In genomic region chr3:49173116-49173791, GRCh38 we compare ENCODE assay signal across 6 cellular contexts. TPM values are rescaled to one million over a fixed set of nuclear protein-coding genes. Genes with fewer than 3 reads are reported as not detected.
DNase-seq lines count a peak whose midpoint lies in the region; ATAC-seq and TF ChIP-seq lines count a peak whose summit lies in the region.

No MANE protein-coding gene starts in this region.

- ATAC-seq in right lobe of liver (peak; percentile 23 to 42 (median 30)), HG02852 (IDR thresholded peaks at IDR 0.05; ENCODE audit: unreplicated experiment) (no peak)

- H3K4me1 ChIP-seq in BLaER1 = peaks cover 81% of the 10 kb centered on the region
- peaks cover 0 to 16% (median 5%) of the 10 kb centered on the region in 4 donors for H3K4me1 ChIP-seq in right lobe of liver
- peaks cover 11% of the 10 kb centered on the region for H3K4me1 ChIP-seq in effector memory CD4-positive, alpha-beta T cell (ENCODE audit: control insufficient read depth, insufficient read depth, low read length, poor library complexity, severe bottlenecking)

- DNase-seq in WERI-Rb-1 = peak; percentile 70
- DNase-seq in right lobe of liver = peak in 2 of 3 donors; percentile 52 to 67
- DNase-seq in 8988T = no peak
- DNase-seq in effector memory CD4-positive, alpha-beta T cell = no peak

- no peak for TF ChIP-seq CTCF in WERI-Rb-1 (IDR thresholded peaks at IDR 0.05; ENCODE audit: low read depth, low read length)
- no peak for TF ChIP-seq CTCF in right lobe of liver (IDR thresholded peaks at IDR 0.05)

- H3K4me3 ChIP-seq in BLaER1 (no peak overlapping the region), WERI-Rb-1 (ENCODE audit: low read depth, low read length) (no peak overlapping the region), right lobe of liver (peak overlapping the region; percentile 74 to 78 (median 77))
- H3K4me3 ChIP-seq in effector memory CD4-positive, alpha-beta T cell (ENCODE audit: insufficient read depth, low read depth, low read length, poor library complexity, severe bottlenecking) = no peak overlapping the region

- intact Hi-C loops in right lobe of liver (cut with DNase I) = no loop called here

- H3K27me3 ChIP-seq in BLaER1 = no peaks in the 10 kb centered on the region
- no peaks in the 10 kb centered on the region for H3K27me3 ChIP-seq in WERI-Rb-1 (ENCODE audit: insufficient read depth, low read depth, severe bottlenecking)
- no peaks in the 10 kb centered on the region for H3K27me3 ChIP-seq in right lobe of liver
- H3K27me3 ChIP-seq in effector memory CD4-positive, alpha-beta T cell (replicated peaks; ENCODE audit: control insufficient read depth, insufficient read depth, low read length, poor library complexity, severe bottlenecking) = no peaks in the 10 kb centered on the region

- H3K27ac ChIP-seq in BLaER1 = no peak overlapping the region
- peak overlapping the region; percentile 76 for H3K27ac ChIP-seq in WERI-Rb-1
- H3K27ac ChIP-seq in right lobe of liver = peak overlapping the region; percentile 72 to 89 (median 72)
- H3K27ac ChIP-seq in effector memory CD4-positive, alpha-beta T cell (ENCODE audit: insufficient read depth, low read length, poor library complexity, severe bottlenecking) = no peak overlapping the region

- H3K9me3 ChIP-seq in BLaER1 (no peaks in the 10 kb centered on the region), WERI-Rb-1 (ENCODE audit: severe bottlenecking) (no peaks in the 10 kb centered on the region), right lobe of liver (no peaks in the 10 kb centered on the region)
- no peaks in the 10 kb centered on the region for H3K9me3 ChIP-seq in effector memory CD4-positive, alpha-beta T cell (ENCODE audit: control insufficient read depth, low read length)

- H3K36me3 ChIP-seq in BLaER1 (no peaks in the 10 kb centered on the region), WERI-Rb-1 (peaks cover 15% of the 10 kb centered on the region), right lobe of liver (no peaks in the 10 kb centered on the region)
- H3K36me3 ChIP-seq in effector memory CD4-positive, alpha-beta T cell (ENCODE audit: control insufficient read depth, insufficient read depth, low read length) = no peaks in the 10 kb centered on the region

- no peak for TF ChIP-seq POLR2A in right lobe of liver (IDR thresholded peaks at IDR 0.05)

- no peaks in the 10 kb centered on the region for H4K20me1 ChIP-seq in BLaER1

- WGBS in right lobe of liver (ENCODE audit: insufficient coverage, low coverage, low lambda C conversion rate, missing lambda C conversion rate) = 60% methylated on average over 1 of the region's 3 CpGs

- no peak overlapping the region; the same call in 1 of the 2 replicates for H3K9ac ChIP-seq in BLaER1

- peak overlapping the region; percentile 93 for H3K4me2 ChIP-seq in BLaER1

RNA-seq across cellular contexts. Expression of gene KLHDC8B, which starts 1.9 kb away (rescaled TPM):
- total RNA-seq in right lobe of liver = 10 to 100 TPM; 10.4 to 15.2 (median 11.5) TPM

RNA-seq across cellular contexts. Expression of gene CCDC71, which starts 7.1 kb away (rescaled TPM):
- 10 to 100 TPM in 2 of 6 experiments, 1 to 10 TPM in 4; 8.0 to 18.9 (median 8.6) TPM for total RNA-seq in right lobe of liver

RNA-seq across cellular contexts. Expression of gene LAMB2, which starts 40.4 kb away (rescaled TPM):
- 100 to 1,000 TPM; 129 to 192 (median 163) TPM for total RNA-seq in right lobe of liver

RNA-seq across cellular contexts. Expression of gene USP19, which starts 52.6 kb away (rescaled TPM):
- 10 to 100 TPM; 28.0 to 39.0 (median 34.1) TPM for total RNA-seq in right lobe of liver

Comparison
In these comparisons a context has a peak if more than half of its experiments do, and no peak if none do; other contexts are left out.
1. H3K27ac ChIP-seq: peak in WERI-Rb-1 (single experiment) and right lobe of liver (3 of 3); none in BLaER1 (single experiment) and effector memory CD4-positive, alpha-beta T cell (single experiment).
2. H3K4me3 ChIP-seq: peak in right lobe of liver (3 of 3); none in BLaER1 (single experiment), WERI-Rb-1 (single experiment) and effector memory CD4-positive, alpha-beta T cell (single experiment).
3. DNase-seq: peak in WERI-Rb-1 (single experiment) and right lobe of liver (2 of 3); none in 8988T (single experiment) and effector memory CD4-positive, alpha-beta T cell (0 of 3).